Comparison of ENCODE assay signal across 14 cellular contexts in the genomic region with DNA sequence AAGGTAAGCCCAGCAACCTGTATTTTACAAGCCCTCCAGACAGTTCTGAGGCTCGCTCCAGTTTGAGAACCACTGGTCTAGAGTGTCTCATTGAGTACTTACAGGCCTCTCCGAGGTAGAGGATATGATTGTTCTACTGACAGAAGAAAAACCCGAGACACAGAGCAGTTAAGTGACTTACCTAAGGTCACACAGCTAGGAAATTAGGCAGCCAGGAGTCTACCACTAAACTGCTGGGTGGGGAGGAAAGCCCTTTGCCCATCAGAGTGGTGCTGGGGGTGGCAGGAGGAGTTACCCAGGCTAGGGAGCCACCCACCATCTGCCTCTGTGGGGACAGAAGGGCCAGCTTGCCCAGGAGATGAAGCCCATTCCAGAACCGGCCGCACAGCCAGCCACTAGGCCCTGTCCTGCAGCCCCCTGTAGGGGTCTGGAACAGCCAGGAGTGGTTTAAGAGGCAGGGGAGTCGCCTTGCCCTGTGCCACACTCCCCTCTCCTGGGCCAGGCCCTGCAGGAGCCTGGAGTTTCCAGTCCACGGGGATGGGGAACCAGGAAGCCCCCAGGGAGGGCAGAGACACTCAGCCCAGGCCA. TPM values are rescaled to one million over a fixed set of nuclear protein-coding genes. Genes with fewer than 3 reads are reported as not detected.
A peak's percentile ranks its signal among the peaks of the same experiment; 100 is the strongest.
DNase-seq lines count a peak whose midpoint lies in the region; ATAC-seq, FAIRE-seq and TF ChIP-seq lines count a peak whose summit lies in the region.
"Had no signal": no experiment of that assay in that cellular context is flagged by ENCODE, and none has a peak within 500 bp of the region (broad histone marks: within the 10 kb centered on the region; RNA-seq: fewer than 3 reads in every experiment).

No MANE protein-coding gene starts in this region.

- peak overlapping the region; percentile 77 for H3K27ac ChIP-seq in CD4-positive, CD25-positive, alpha-beta regulatory T cell (ENCODE audit: insufficient read depth, low read length, poor library complexity, severe bottlenecking)
- H3K27ac ChIP-seq in HUES64 (ENCODE audit: low read depth, low read length): no peak overlapping the region
- no peak overlapping the region for H3K27ac ChIP-seq in smooth muscle cell (ENCODE audit: low read depth)

- DNase-seq in CD4-positive, CD25-positive, alpha-beta regulatory T cell: peak in 1 of 3 donors; percentile 35
- no peak for DNase-seq in natural killer cell treated with Interleukin-12 subunit alpha and Interleukin-12 subunit beta and Interleukin-15 and Interleukin-18, amount 100 ng/mL, for 72 hours (ENCODE audit: low spot score)
- DNase-seq in GM19239 (ENCODE audit: insufficient read length, low spot score) (no peak), smooth muscle cell (lab: John Stamatoyannopoulos, UW; ENCODE audit: unreplicated experiment) (no peak), NCI-H1105 (lab: John Stamatoyannopoulos, UW) (no peak)
- DNase-seq: islet precursor cell, NCI-H187, NCI-H748 treated with DMSO at 0.1 percent for 48 hours, SIG-M5 had no signal

- H3K27ac Mint-ChIP-seq in CD4-positive, CD25-positive, alpha-beta regulatory T cell: peak overlapping the region; percentile 43 to 85 (median 82)
- H3K27ac Mint-ChIP-seq in dendritic cell treated with granulocyte-macrophage colony-stimulating factor and Interleukin-4, amounts not matched to agents 40 ng/mL and 50 ng/mL, for 4 days: peak overlapping the region; percentile 92
- H3K27ac Mint-ChIP-seq in natural killer cell treated with Interleukin-12 subunit alpha and Interleukin-12 subunit beta and Interleukin-15 and Interleukin-18, amount 100 ng/mL, for 72 hours: no peak overlapping the region

- no peaks in the 10 kb centered on the region for H3K36me3 ChIP-seq in CD4-positive, CD25-positive, alpha-beta regulatory T cell (ENCODE audit: control insufficient read depth, insufficient read depth, low read length)
- H3K36me3 ChIP-seq in HUES64 (ENCODE audit: insufficient read depth, low read length) (no peaks in the 10 kb centered on the region), smooth muscle cell (ENCODE audit: low read depth) (no peaks in the 10 kb centered on the region)

- H3K9ac ChIP-seq in HUES64 (ENCODE audit: low read depth, low read length): peak overlapping the region; percentile 41; the same call in 1 of the 2 replicates
- no peak overlapping the region for H3K9ac ChIP-seq in smooth muscle cell (ENCODE audit: low read depth)

- no peak for ATAC-seq in CD4-positive, CD25-positive, alpha-beta regulatory T cell (ENCODE audit: low read depth in 2 of 2)
- no peak for ATAC-seq in natural killer cell treated with Interleukin-12 subunit alpha and Interleukin-12 subunit beta and Interleukin-15 and Interleukin-18, amount 100 ng/mL, for 72 hours
- no peak for ATAC-seq in GM18868 (IDR thresholded peaks at IDR 0.05; ENCODE audit: unreplicated experiment)
- ATAC-seq: HCT116 had no signal

- H3K4me1 Mint-ChIP-seq in CD4-positive, CD25-positive, alpha-beta regulatory T cell: peaks cover 13 to 39% (median 28%) of the 10 kb centered on the region in 4 donors
- H3K4me1 Mint-ChIP-seq in dendritic cell treated with granulocyte-macrophage colony-stimulating factor and Interleukin-4, amounts not matched to agents 40 ng/mL and 50 ng/mL, for 4 days (ENCODE audit: low read depth): peaks cover 52% of the 10 kb centered on the region
- H3K4me1 Mint-ChIP-seq in natural killer cell treated with Interleukin-12 subunit alpha and Interleukin-12 subunit beta and Interleukin-15 and Interleukin-18, amount 100 ng/mL, for 72 hours (ENCODE audit: low read depth in 2 of 2): peaks cover 13 to 28% of the 10 kb centered on the region in 2 donors

- no peaks in the 10 kb centered on the region for H3F3A ChIP-seq in smooth muscle cell (ENCODE audit: low read depth)

- H3K4me1 ChIP-seq in CD4-positive, CD25-positive, alpha-beta regulatory T cell (ENCODE audit: control insufficient read depth, insufficient read depth, low read length, poor library complexity, severe bottlenecking): peaks cover 33% of the 10 kb centered on the region
- H3K4me1 ChIP-seq in HUES64 (ENCODE audit: insufficient read depth, low read length): peaks cover 14% of the 10 kb centered on the region
- H3K4me1 ChIP-seq in smooth muscle cell (ENCODE audit: low read depth): no peaks in the 10 kb centered on the region

- no peak for TF ChIP-seq CTCF in smooth muscle cell (IDR thresholded peaks at IDR 0.05; ENCODE audit: borderline replicate concordance, insufficient read depth, poor library complexity, severe bottlenecking)

- H2AFZ ChIP-seq in smooth muscle cell (ENCODE audit: low read depth): no peak overlapping the region

- H3K27me3 ChIP-seq in CD4-positive, CD25-positive, alpha-beta regulatory T cell (ENCODE audit: control insufficient read depth, insufficient read depth, low read length): no peaks in the 10 kb centered on the region
- H3K27me3 ChIP-seq in HUES64 (ENCODE audit: insufficient read depth, low read length) (no peaks in the 10 kb centered on the region), smooth muscle cell (ENCODE audit: low read depth) (no peaks in the 10 kb centered on the region)

- H3K36me3 Mint-ChIP-seq in CD4-positive, CD25-positive, alpha-beta regulatory T cell: no peaks in the 10 kb centered on the region
- H3K36me3 Mint-ChIP-seq in dendritic cell treated with granulocyte-macrophage colony-stimulating factor and Interleukin-4, amounts not matched to agents 40 ng/mL and 50 ng/mL, for 4 days (ENCODE audit: low read depth): peaks cover 40% of the 10 kb centered on the region
- no peaks in the 10 kb centered on the region for H3K36me3 Mint-ChIP-seq in natural killer cell treated with Interleukin-12 subunit alpha and Interleukin-12 subunit beta and Interleukin-15 and Interleukin-18, amount 100 ng/mL, for 72 hours

- peak overlapping the region; percentile 68 to 90 (median 80) for H3K4me3 Mint-ChIP-seq in CD4-positive, CD25-positive, alpha-beta regulatory T cell
- peak overlapping the region; percentile 91 for H3K4me3 Mint-ChIP-seq in dendritic cell treated with granulocyte-macrophage colony-stimulating factor and Interleukin-4, amounts not matched to agents 40 ng/mL and 50 ng/mL, for 4 days
- H3K4me3 Mint-ChIP-seq in natural killer cell treated with Interleukin-12 subunit alpha and Interleukin-12 subunit beta and Interleukin-15 and Interleukin-18, amount 100 ng/mL, for 72 hours: peak overlapping the region; percentile 51

- H3K4me3 ChIP-seq in CD4-positive, CD25-positive, alpha-beta regulatory T cell (ENCODE audit: low read depth, low read length): no peak overlapping the region
- H3K4me3 ChIP-seq in HUES64 (ENCODE audit: low read length): no peak overlapping the region
- H3K4me3 ChIP-seq in smooth muscle cell: no peak overlapping the region

- no peaks in the 10 kb centered on the region for H4K20me1 ChIP-seq in smooth muscle cell (ENCODE audit: low read depth)

- H3K4me2 ChIP-seq in smooth muscle cell: no peak overlapping the region

- no peaks in the 10 kb centered on the region for H3K27me3 Mint-ChIP-seq in CD4-positive, CD25-positive, alpha-beta regulatory T cell
- H3K27me3 Mint-ChIP-seq in dendritic cell treated with granulocyte-macrophage colony-stimulating factor and Interleukin-4, amounts not matched to agents 40 ng/mL and 50 ng/mL, for 4 days: no peaks in the 10 kb centered on the region
- H3K27me3 Mint-ChIP-seq in natural killer cell treated with Interleukin-12 subunit alpha and Interleukin-12 subunit beta and Interleukin-15 and Interleukin-18, amount 100 ng/mL, for 72 hours: peaks cover 0 to 9% of the 10 kb centered on the region in 2 donors

- 84% methylated on average over 7 of the region's 7 CpGs for WGBS in HUES64
- WGBS in smooth muscle cell (ENCODE audit: low lambda C conversion rate): 88% methylated on average over 7 of the region's 7 CpGs

- no peak for FAIRE-seq in GM19239 (lab: Jason Lieb, UNC)

- intact Hi-C loops in dendritic cell treated with granulocyte-macrophage colony-stimulating factor and Interleukin-4, amounts not matched to agents 40 ng/mL and 50 ng/mL, for 4 days (cut with micrococcal nuclease): no loop called here

- H3K9me3 Mint-ChIP-seq in CD4-positive, CD25-positive, alpha-beta regulatory T cell: peaks cover 0 to 1% (median 0%) of the 10 kb centered on the region in 7 donors
- no peaks in the 10 kb centered on the region for H3K9me3 Mint-ChIP-seq in dendritic cell treated with granulocyte-macrophage colony-stimulating factor and Interleukin-4, amounts not matched to agents 40 ng/mL and 50 ng/mL, for 4 days
- H3K9me3 Mint-ChIP-seq in natural killer cell treated with Interleukin-12 subunit alpha and Interleukin-12 subunit beta and Interleukin-15 and Interleukin-18, amount 100 ng/mL, for 72 hours: no peaks in the 10 kb centered on the region
- H3K9me3 Mint-ChIP-seq: IgD-negative memory B cell had no signal

- no peaks in the 10 kb centered on the region for H3K79me2 ChIP-seq in smooth muscle cell (ENCODE audit: low read depth)

- H3K9me3 ChIP-seq in CD4-positive, CD25-positive, alpha-beta regulatory T cell (ENCODE audit: control insufficient read depth in 2 of 2, low read length in 2 of 2): no peaks in the 10 kb centered on the region
- no peaks in the 10 kb centered on the region for H3K9me3 ChIP-seq in HUES64 (ENCODE audit: insufficient read depth, low read depth, low read length)
- no peaks in the 10 kb centered on the region for H3K9me3 ChIP-seq in smooth muscle cell (replicated peaks; ENCODE audit: low read depth)

RNA-seq across cellular contexts. Expression of gene RASGRP4, which starts 0.7 kb away (rescaled TPM):
- 10.9 TPM for total RNA-seq in CD4-positive, CD25-positive, alpha-beta regulatory T cell
- polyA plus RNA-seq in CD4-positive, CD25-positive, alpha-beta regulatory T cell: 1 to 10 TPM; 1.6 to 9.3 (median 5.0) TPM
- polyA plus RNA-seq in HUES64 (2013, experiment 1 of 2): 1.3 TPM
- polyA plus RNA-seq in HUES64 (2013, experiment 2 of 2): 1.4 TPM
- 1 to 10 TPM in 1 of 2 donors, not detected in 1; 1.9 TPM for total RNA-seq in natural killer cell treated with Interleukin-12 subunit alpha and Interleukin-12 subunit beta and Interleukin-15 and Interleukin-18, amount 100 ng/mL, for 72 hours
- not detected in 2 replicates for total RNA-seq in smooth muscle cell
- polyA plus RNA-seq in smooth muscle cell: not detected in 2 replicates

RNA-seq across cellular contexts. Expression of gene RYR1, which starts 8.2 kb away (rescaled TPM):
- 4.9 TPM for total RNA-seq in CD4-positive, CD25-positive, alpha-beta regulatory T cell
- polyA plus RNA-seq in CD4-positive, CD25-positive, alpha-beta regulatory T cell: under 1 TPM; 0.07 to 0.65 (median 0.34) TPM
- 9.1 TPM for polyA plus RNA-seq in HUES64 (2013, experiment 1 of 2)
- 4.2 TPM for polyA plus RNA-seq in HUES64 (2013, experiment 2 of 2)
- under 1 TPM; 0.22 to 0.33 TPM for total RNA-seq in natural killer cell treated with Interleukin-12 subunit alpha and Interleukin-12 subunit beta and Interleukin-15 and Interleukin-18, amount 100 ng/mL, for 72 hours
- total RNA-seq in smooth muscle cell: 0.13 and 0.31 TPM in 2 replicates
- polyA plus RNA-seq in smooth muscle cell: 0.08 and 0.95 TPM in 2 replicates

RNA-seq across cellular contexts. Expression of gene FAM98C, which starts 22.4 kb away (rescaled TPM):
- 41.3 TPM for total RNA-seq in CD4-positive, CD25-positive, alpha-beta regulatory T cell
- polyA plus RNA-seq in CD4-positive, CD25-positive, alpha-beta regulatory T cell: 10 to 100 TPM; 17.2 to 20.8 (median 19.8) TPM
- polyA plus RNA-seq in HUES64 (2013, experiment 1 of 2): 3.5 TPM
- polyA plus RNA-seq in HUES64 (2013, experiment 2 of 2): 4.3 TPM
- 10 to 100 TPM; 21.8 to 25.8 TPM for total RNA-seq in natural killer cell treated with Interleukin-12 subunit alpha and Interleukin-12 subunit beta and Interleukin-15 and Interleukin-18, amount 100 ng/mL, for 72 hours
- 7.5 and 8.5 TPM in 2 replicates for total RNA-seq in smooth muscle cell
- 15.9 and 26.1 TPM in 2 replicates for polyA plus RNA-seq in smooth muscle cell

RNA-seq across cellular contexts. Expression of gene SPRED3, which starts 36.8 kb away (rescaled TPM):
- total RNA-seq in CD4-positive, CD25-positive, alpha-beta regulatory T cell: 1.3 TPM
- polyA plus RNA-seq in CD4-positive, CD25-positive, alpha-beta regulatory T cell: under 1 TPM in 3 of 4 donors, not detected in 1; 0.06 to 0.13 (median 0.07) TPM
- 3.7 TPM for polyA plus RNA-seq in HUES64 (2013, experiment 1 of 2)
- polyA plus RNA-seq in HUES64 (2013, experiment 2 of 2): 5.5 TPM
- 1 to 10 TPM; 2.5 to 4.6 TPM for total RNA-seq in natural killer cell treated with Interleukin-12 subunit alpha and Interleukin-12 subunit beta and Interleukin-15 and Interleukin-18, amount 100 ng/mL, for 72 hours
- total RNA-seq in smooth muscle cell: 1.7 and 3.0 TPM in 2 replicates
- polyA plus RNA-seq in smooth muscle cell: 1.8 and 2.8 TPM in 2 replicates
- polyA plus RNA-seq: IgD-negative memory B cell had no signal

RNA-seq across cellular contexts. Expression of gene GGN, which starts 37.5 kb away (rescaled TPM):
- 0.91 TPM for total RNA-seq in CD4-positive, CD25-positive, alpha-beta regulatory T cell
- not detected for polyA plus RNA-seq in CD4-positive, CD25-positive, alpha-beta regulatory T cell
- 0.65 TPM for polyA plus RNA-seq in HUES64 (2013, experiment 1 of 2)
- 1.2 TPM for polyA plus RNA-seq in HUES64 (2013, experiment 2 of 2)
- under 1 TPM in 1 of 2 donors, not detected in 1; 0.24 TPM for total RNA-seq in natural killer cell treated with Interleukin-12 subunit alpha and Interleukin-12 subunit beta and Interleukin-15 and Interleukin-18, amount 100 ng/mL, for 72 hours
- total RNA-seq in smooth muscle cell: 2.1 TPM in 1 of 2 replicates, not detected in the other
- 1.00 and 2.2 TPM in 2 replicates for polyA plus RNA-seq in smooth muscle cell
- polyA plus RNA-seq: IgD-negative memory B cell had no signal

Comparison
In these comparisons a context has a peak if more than half of its experiments do, and no peak if none do; other contexts are left out.
1. H3K27ac Mint-ChIP-seq: peak in CD4-positive, CD25-positive, alpha-beta regulatory T cell (3 of 3) and dendritic cell treated with granulocyte-macrophage colony-stimulating factor and Interleukin-4, amounts not matched to agents 40 ng/mL and 50 ng/mL, for 4 days (single experiment); none in natural killer cell treated with Interleukin-12 subunit alpha and Interleukin-12 subunit beta and Interleukin-15 and Interleukin-18, amount 100 ng/mL, for 72 hours (0 of 2).
2. Peak in every context shown above with its lines, with median percentiles within 50 percentile points of each other: H3K4me3 Mint-ChIP-seq.